In genomic region chr11:1202776-1203504, GRCh38 we compare ENCODE assay signal across 1 cellular context.
TF ChIP-seq lines count a peak whose summit lies in the region.

No MANE protein-coding gene starts in this region.

TF ChIP-seq in H1, 55 proteins besides CTCF, POLR2A, EP300 and RAD21:
- 0 out of 2 replicates have a peak, but pooled peaks have one; percentile 19 for TF ChIP-seq CREB1 (IDR thresholded peaks at IDR 0.05)
- TF ChIP-seq GABPA (IDR thresholded peaks at IDR 0.05; ENCODE audit: borderline replicate concordance, insufficient read depth, low read length) = peak; percentile 85
- TF ChIP-seq, protein P1, sequence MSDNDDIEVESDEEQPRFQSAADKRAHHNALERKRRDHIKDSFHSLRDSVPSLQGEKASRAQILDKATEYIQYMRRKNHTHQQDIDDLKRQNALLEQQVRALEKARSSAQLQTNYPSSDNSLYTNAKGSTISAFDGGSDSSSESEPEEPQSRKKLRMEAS (IDR thresholded peaks at IDR 0.05) = peak; percentile 80
- no peak for TF ChIP-seq TAF7 (optimal IDR thresholded peaks at IDR 0.05; ENCODE audit: borderline replicate concordance, low read depth, low read length)
- TF ChIP-seq GTF2F1 (IDR thresholded peaks at IDR 0.05; ENCODE audit: borderline replicate concordance, low read depth, low read length) = no peak
- peak; percentile 61; the same call in 1 of the 2 replicates for TF ChIP-seq YY1 (IDR thresholded peaks at IDR 0.05; ENCODE audit: low read depth, low read length)
- peak; percentile 64; the same call in 1 of the 2 replicates for TF ChIP-seq TBP (IDR thresholded peaks at IDR 0.05; ENCODE audit: low read depth, low read length)
